ENCODE assay signal across 29 cellular contexts in the genomic region with DNA sequence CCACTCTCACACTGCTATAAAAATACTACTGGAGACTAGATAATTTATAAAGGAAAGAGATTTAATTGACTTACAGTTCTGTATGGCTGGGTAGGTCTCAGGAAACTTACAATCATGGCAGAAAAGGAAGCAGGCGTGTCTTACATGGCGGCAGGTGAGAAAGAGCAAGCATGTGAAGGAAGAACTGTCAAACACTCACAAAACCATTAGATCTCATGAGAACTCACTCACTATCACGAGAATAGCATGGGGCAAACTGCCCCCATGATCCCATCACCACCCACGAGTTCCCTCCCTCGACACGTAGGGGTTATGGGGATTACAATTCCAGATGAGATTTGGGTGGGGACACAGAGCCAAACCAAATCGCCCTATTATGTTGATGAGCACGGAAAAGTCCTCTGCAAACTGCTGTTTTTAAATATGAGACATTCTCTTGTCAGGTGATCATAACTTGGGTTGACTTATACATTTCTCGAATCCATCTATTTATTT.
"Had no signal": no experiment of that assay in that cellular context is flagged by ENCODE, and none has a peak within 500 bp of the region (broad histone marks: within the 10 kb centered on the region; RNA-seq: fewer than 3 reads in every experiment).

No MANE protein-coding gene starts in this region.

- H3K4me3 Mint-ChIP-seq: dendritic cell treated with granulocyte-macrophage colony-stimulating factor and Interleukin-4, amounts not matched to agents 40 ng/mL and 50 ng/mL, for 4 days; effector memory CD8-positive, alpha-beta T cell; endodermal cell had no signal

- H3K27ac ChIP-seq: colonic mucosa, coronary artery, dorsolateral prefrontal cortex, epithelial cell of prostate, esophagus muscularis mucosa, esophagus squamous epithelium, foreskin keratinocyte, gastrocnemius medialis, gastroesophageal sphincter, heart left ventricle, heart right ventricle had no signal

- H3K9me3 Mint-ChIP-seq: effector memory CD8-positive, alpha-beta T cell; endodermal cell had no signal

- H3K4me1 ChIP-seq: colonic mucosa had no signal

- FAIRE-seq: colon, endometrium, endothelial cell of umbilical vein, frontal cortex had no signal

- H3K9me3 ChIP-seq: colonic mucosa, esophagus muscularis mucosa, esophagus squamous epithelium, gastrocnemius medialis, gastroesophageal sphincter, heart left ventricle, heart right ventricle had no signal

- H3K36me3 ChIP-seq: colonic mucosa, esophagus muscularis mucosa, esophagus squamous epithelium, gastrocnemius medialis, gastroesophageal sphincter had no signal

- ATAC-seq: effector memory CD8-positive, alpha-beta T cell; esophagus mucosa; foreskin keratinocyte; gastrocnemius medialis; gastroesophageal sphincter; heart left ventricle had no signal

- H3K27ac Mint-ChIP-seq: dendritic cell treated with granulocyte-macrophage colony-stimulating factor and Interleukin-4, amounts not matched to agents 40 ng/mL and 50 ng/mL, for 4 days; effector memory CD8-positive, alpha-beta T cell; endodermal cell had no signal

- H3K27me3 ChIP-seq: colonic mucosa, dorsolateral prefrontal cortex, esophagus muscularis mucosa, esophagus squamous epithelium, foreskin keratinocyte, gastrocnemius medialis, gastroesophageal sphincter, heart left ventricle, heart right ventricle had no signal

- H3K4me3 ChIP-seq: colonic mucosa, coronary artery, dorsolateral prefrontal cortex, esophagus muscularis mucosa, esophagus squamous epithelium, gastrocnemius medialis, gastroesophageal sphincter, heart left ventricle, heart right ventricle had no signal

- H3K4me1 Mint-ChIP-seq: endodermal cell had no signal

- DNase-seq: colonic mucosa; cortex of kidney; dermis blood vessel endothelial cell; dorsolateral prefrontal cortex; effector CD4-positive, alpha-beta T cell; effector CD8-positive, alpha-beta T cell; effector memory CD4-positive, alpha-beta T cell; effector memory CD8-positive, alpha-beta T cell; endodermal cell; erythroblast; esophagus squamous epithelium; foreskin fibroblast; foreskin keratinocyte; foreskin melanocyte; gastrocnemius medialis; glutamatergic neuron; head of caudate nucleus; heart left ventricle; heart right ventricle had no signal

- H3K27me3 Mint-ChIP-seq: dendritic cell treated with granulocyte-macrophage colony-stimulating factor and Interleukin-4, amounts not matched to agents 40 ng/mL and 50 ng/mL, for 4 days had no signal
